8 cellular contexts compared by ENCODE assay signal in the genomic region with DNA sequence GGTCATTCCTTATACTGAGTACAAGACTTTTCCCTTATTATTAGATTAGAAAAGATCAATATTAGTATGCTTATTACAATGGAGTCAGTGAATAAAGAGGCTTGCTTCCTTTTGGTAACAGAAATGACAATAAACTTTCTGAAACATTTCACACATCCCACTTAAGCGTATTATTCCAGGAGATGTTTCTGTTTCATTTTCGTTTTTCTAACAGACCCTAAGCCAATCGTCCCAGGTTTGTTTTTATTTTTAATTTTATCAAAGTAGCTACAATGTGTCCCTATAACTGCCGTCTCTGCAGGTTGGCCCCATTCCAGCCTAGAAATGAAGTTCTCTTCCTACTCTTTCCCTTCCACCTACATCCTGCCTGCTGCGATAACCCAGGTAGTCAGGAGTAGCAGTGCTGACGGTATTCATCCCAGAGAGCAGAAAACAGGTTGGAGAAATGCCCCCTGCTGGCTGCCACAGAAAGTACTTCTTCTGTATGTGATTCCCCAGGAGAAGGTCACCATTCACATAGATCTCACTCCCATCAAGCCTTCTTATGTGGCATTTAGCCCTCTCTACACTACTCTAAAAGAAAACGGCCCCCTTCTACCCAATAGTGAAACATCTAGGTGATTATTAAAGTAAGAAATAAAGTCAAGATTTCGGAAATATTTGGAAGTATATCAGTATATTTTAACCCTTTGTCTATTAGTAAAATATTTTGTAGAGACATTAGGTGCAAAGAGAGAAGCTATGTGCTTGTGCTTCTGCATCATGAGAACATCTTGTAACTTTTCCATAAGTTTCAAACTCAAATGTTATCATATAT. TPM values are rescaled to one million over a fixed set of nuclear protein-coding genes. Genes with fewer than 3 reads are reported as not detected.
DNase-seq lines count a peak whose midpoint lies in the region; ATAC-seq and TF ChIP-seq lines count a peak whose summit lies in the region.

No MANE protein-coding gene starts in this region.

- peak; percentile 52 for DNase-seq in AG08395 (ENCODE audit: low spot score)
- DNase-seq in NCI-H510A treated with DMSO at 0.1 percent for 48 hours (lab: John Stamatoyannopoulos, UW), result peak; percentile 66
- DNase-seq in activated CD4-positive, alpha-beta memory T cell treated with anti-CD3 and anti-CD28 coated beads for 36 hours, result peak; percentile 78
- peak; percentile 48 for DNase-seq in effector CD8-positive, alpha-beta T cell (lab: John Stamatoyannopoulos, UW)
- peak; percentile 31 to 64 for DNase-seq in mesothelial cell of epicardium (ENCODE audit: low spot score in 2 of 2, unreplicated experiment in 2 of 2)
- peak; percentile 44 to 45 for DNase-seq in stimulated activated CD8-positive, alpha-beta memory T cell treated with anti-CD3 and anti-CD28 coated beads, Interleukin-15, amount 100 ng/mL, for 48 hours (ENCODE audit: low read depth in 2 of 2)

- peak overlapping the region; percentile 91 for H3K4me3 Mint-ChIP-seq in activated CD4-positive, alpha-beta memory T cell treated with anti-CD3 and anti-CD28 coated beads for 36 hours
- no peak overlapping the region for H3K4me3 Mint-ChIP-seq in mesothelial cell of epicardium

- peak; percentile 74 for TF ChIP-seq CTCF in mesothelial cell of epicardium (IDR thresholded peaks at IDR 0.05; ENCODE audit: unreplicated experiment)

- intact Hi-C loops in activated CD4-positive, alpha-beta memory T cell treated with anti-CD3 and anti-CD28 coated beads for 36 hours (cut with micrococcal nuclease), result loop anchor here (1.0 to 5.0 kb wide), 3 partner anchors 11 to 518 kb away; a partner anchor contains a TSS

- peaks cover 12% of the 10 kb centered on the region for H3K4me1 Mint-ChIP-seq in activated CD4-positive, alpha-beta memory T cell treated with anti-CD3 and anti-CD28 coated beads for 36 hours (ENCODE audit: low read depth)
- no peaks in the 10 kb centered on the region for H3K4me1 Mint-ChIP-seq in mesothelial cell of epicardium

- POLR2A ChIA-PET in activated CD4-positive, alpha-beta memory T cell treated with anti-CD3 and anti-CD28 coated beads for 36 hours (lab: Charles Lee), result no interaction called here

- no peaks in the 10 kb centered on the region for H3K36me3 Mint-ChIP-seq in activated CD4-positive, alpha-beta memory T cell treated with anti-CD3 and anti-CD28 coated beads for 36 hours
- peaks cover 11% of the 10 kb centered on the region for H3K36me3 Mint-ChIP-seq in mesothelial cell of epicardium

- H3K9me3 Mint-ChIP-seq in activated CD4-positive, alpha-beta memory T cell treated with anti-CD3 and anti-CD28 coated beads for 36 hours, result no peaks in the 10 kb centered on the region
- no peaks in the 10 kb centered on the region for H3K9me3 Mint-ChIP-seq in mesothelial cell of epicardium

- H3K27ac Mint-ChIP-seq in activated CD4-positive, alpha-beta memory T cell treated with anti-CD3 and anti-CD28 coated beads for 36 hours, result peak overlapping the region; percentile 74
- H3K27ac Mint-ChIP-seq in mesothelial cell of epicardium, result no peak overlapping the region

- CTCF ChIA-PET in activated CD4-positive, alpha-beta memory T cell treated with anti-CD3 and anti-CD28 coated beads for 36 hours (lab: Charles Lee), result interaction anchor here (0.6 to 14.7 kb wide), 18 partner anchors 7 to 693 kb away, joined by 3 to 278 read pairs (median 5); no protein-coding TSS in a partner anchor

- peak; percentile 74 for ATAC-seq in GM18861 (IDR thresholded peaks at IDR 0.05; ENCODE audit: unreplicated experiment)
- ATAC-seq in HG03097 (IDR thresholded peaks at IDR 0.05; ENCODE audit: low FRiP score, unreplicated experiment), result peak; percentile 83

- H3K27me3 Mint-ChIP-seq in activated CD4-positive, alpha-beta memory T cell treated with anti-CD3 and anti-CD28 coated beads for 36 hours, result peaks cover 2% of the 10 kb centered on the region
- no peaks in the 10 kb centered on the region for H3K27me3 Mint-ChIP-seq in mesothelial cell of epicardium (ENCODE audit: low read depth)

RNA-seq across cellular contexts. Expression of a gene that starts 40.4 kb away (rescaled TPM):
- total RNA-seq in activated CD4-positive, alpha-beta memory T cell treated with anti-CD3 and anti-CD28 coated beads for 36 hours, result not detected
- 11.9 to 15.3 TPM (median 13.4 TPM) in 3 replicates for total RNA-seq in mesothelial cell of epicardium

Comparison
In these comparisons a context has a peak if more than half of its experiments do, and no peak if none do; other contexts are left out.
1. Peak in every context shown above with its lines: DNase-seq and ATAC-seq.
2. RNA of a gene that starts 40.4 kb away (total RNA-seq): 11.9 to 15.3 TPM in mesothelial cell of epicardium; not detected in activated CD4-positive, alpha-beta memory T cell treated with anti-CD3 and anti-CD28 coated beads for 36 hours; every median in the first group is over 10 times any median in the second.